ENCODE assay signal across 9 cellular contexts in the genomic region with DNA sequence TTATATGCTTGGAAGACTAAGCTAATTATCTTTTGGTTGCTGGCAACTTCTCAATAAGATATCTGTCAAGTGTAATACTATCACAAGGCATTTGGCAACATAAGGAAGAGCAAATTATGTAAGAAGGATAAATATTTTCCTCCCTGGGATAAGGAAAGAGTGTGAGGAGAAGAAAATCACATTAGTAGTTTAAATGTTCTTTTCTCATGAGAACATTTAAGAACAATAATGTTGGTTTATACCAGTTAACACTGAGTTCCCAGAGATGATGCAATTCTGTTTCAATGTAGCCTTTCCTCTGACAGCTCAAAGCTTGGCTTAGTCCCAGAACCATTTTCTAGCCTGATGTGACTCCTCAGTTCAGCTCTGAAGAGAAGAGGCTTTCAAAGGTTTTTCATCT.
DNase-seq lines count a peak whose midpoint lies in the region; ATAC-seq and TF ChIP-seq lines count a peak whose summit lies in the region.
"Had no signal": no experiment of that assay in that cellular context is flagged by ENCODE, and none has a peak within 500 bp of the region (broad histone marks: within the 10 kb centered on the region; RNA-seq: fewer than 3 reads in every experiment).

No MANE protein-coding gene starts in this region.

- no peak for TF ChIP-seq RAD21 in SK-N-SH (IDR thresholded peaks at IDR 0.05; ENCODE audit: low read length)

- CTCF ChIA-PET in SK-N-SH (lab: Yijun Ruan, JAX) = interaction anchor here (1.5 kb wide), 1 partner anchor 13 kb away, joined by 3 read pairs; no protein-coding TSS in a partner anchor

- peak overlapping the region in 1 of 2 experiments; percentile 56; a peak in 2 of 4 replicates for H3K27ac ChIP-seq in SK-N-SH (ENCODE audit: low read depth in 2 of 2, low read length in 1 of 2)
- no peak overlapping the region for H3K27ac ChIP-seq in colonic mucosa

- no peaks in the 10 kb centered on the region for H3K9me2 ChIP-seq in SK-N-SH

- H3K4me3 Mint-ChIP-seq in stimulated activated naive CD8-positive, alpha-beta T cell treated with anti-CD3 and anti-CD28 coated beads, Interleukin-15, amount 100 ng/mL, for 72 hours = no peak overlapping the region

- H3K36me3 ChIP-seq in SK-N-SH (replicated peaks in 1 of 2; ENCODE audit: control insufficient read depth in 1 of 2, insufficient read depth in 2 of 2, low read length in 1 of 2) (no peaks in the 10 kb centered on the region), colonic mucosa (no peaks in the 10 kb centered on the region)
- H3K36me3 ChIP-seq: suprapubic skin had no signal

- H3K4me1 ChIP-seq in SK-N-SH (ENCODE audit: control insufficient read depth in 1 of 2, insufficient read depth in 2 of 2, low read depth in 1 of 2, low read length in 1 of 2) (peaks cover 0 to 9% of the 10 kb centered on the region in 2 experiments; a peak in 1 of 4 replicates), colonic mucosa (no peaks in the 10 kb centered on the region)

- H3K9ac ChIP-seq in SK-N-SH = no peak overlapping the region
- no peak overlapping the region for H3K9ac ChIP-seq in colonic mucosa (ENCODE audit: low read depth in 2 of 2, low read length in 2 of 2)

- H2AFZ ChIP-seq in SK-N-SH (ENCODE audit: low read depth) = no peak overlapping the region

- no peaks in the 10 kb centered on the region for H4K20me1 ChIP-seq in SK-N-SH (ENCODE audit: insufficient read depth)

- no peaks in the 10 kb centered on the region for H3K27me3 ChIP-seq in SK-N-SH (ENCODE audit: insufficient read depth)
- no peaks in the 10 kb centered on the region for H3K27me3 ChIP-seq in colonic mucosa
- H3K27me3 ChIP-seq: suprapubic skin had no signal

- H3K4me1 Mint-ChIP-seq in stimulated activated naive CD8-positive, alpha-beta T cell treated with anti-CD3 and anti-CD28 coated beads, Interleukin-15, amount 100 ng/mL, for 72 hours = no peaks in the 10 kb centered on the region

- H3K9me3 ChIP-seq in SK-N-SH = no peaks in the 10 kb centered on the region
- no peaks in the 10 kb centered on the region for H3K9me3 ChIP-seq in colonic mucosa
- H3K9me3 ChIP-seq: suprapubic skin had no signal

- no peak overlapping the region; the same call in 1 of the 2 replicates for H3K4me2 ChIP-seq in SK-N-SH

- H3K4me3 ChIP-seq in HFF-Myc (replicated peaks; ENCODE audit: low read depth, low read length) = no peak overlapping the region
- H3K4me3 ChIP-seq in SK-N-SH (ENCODE audit: low read depth in 2 of 2, low read length in 1 of 2) = no peak overlapping the region
- no peak overlapping the region for H3K4me3 ChIP-seq in skeletal muscle cell (ENCODE audit: low read depth, low read length)
- H3K4me3 ChIP-seq in colonic mucosa = no peak overlapping the region
- H3K4me3 ChIP-seq: suprapubic skin had no signal

- POLR2A ChIA-PET in SK-N-SH (lab: Yijun Ruan, JAX) = no interaction called here

- intact Hi-C loops in colonic mucosa (cut with DNase I) = no loop called here

- peaks cover 46% of the 10 kb centered on the region for H3K27me3 Mint-ChIP-seq in stimulated activated naive CD8-positive, alpha-beta T cell treated with anti-CD3 and anti-CD28 coated beads, Interleukin-15, amount 100 ng/mL, for 72 hours

- DNase-seq in HFF-Myc (ENCODE audit: extremely low read depth, low read depth) = peak; percentile 38
- no peak for DNase-seq in SK-N-SH
- peak; percentile 74 for DNase-seq in foreskin melanocyte
- DNase-seq in skeletal muscle cell (ENCODE audit: low read depth) = peak; percentile 88
- DNase-seq in colonic mucosa = no peak
- no peak for DNase-seq in NOMO-1 treated with dmso at 0.1 percent for 144 hours (lab: John Stamatoyannopoulos, UW; ENCODE audit: unreplicated experiment)
- no peak for DNase-seq in stimulated activated naive CD8-positive, alpha-beta T cell treated with anti-CD3 and anti-CD28 coated beads, Interleukin-15, amount 100 ng/mL, for 72 hours
- DNase-seq in NCI-H510A treated with DMSO at 0.1 percent for 48 hours (lab: John Stamatoyannopoulos, UW) = no peak

- no peak overlapping the region for H3K27ac Mint-ChIP-seq in stimulated activated naive CD8-positive, alpha-beta T cell treated with anti-CD3 and anti-CD28 coated beads, Interleukin-15, amount 100 ng/mL, for 72 hours

- no peak for TF ChIP-seq EP300 in SK-N-SH (IDR thresholded peaks at IDR 0.05; ENCODE audit: borderline replicate concordance in 1 of 2, low read depth in 1 of 2, low read length in 1 of 2)

- H3K79me2 ChIP-seq in SK-N-SH (ENCODE audit: insufficient read depth) = no peaks in the 10 kb centered on the region

- TF ChIP-seq CTCF in HFF-Myc (IDR thresholded peaks at IDR 0.05; ENCODE audit: low read depth, low read length, missing control alignments) (no peak), SK-N-SH (IDR thresholded peaks at IDR 0.05) (no peak), colonic mucosa (IDR thresholded peaks at IDR 0.05) (no peak)

- ATAC-seq in stimulated activated naive CD8-positive, alpha-beta T cell treated with anti-CD3 and anti-CD28 coated beads, Interleukin-15, amount 100 ng/mL, for 72 hours = no peak

- no peaks in the 10 kb centered on the region for H3F3A ChIP-seq in SK-N-SH (replicated peaks; ENCODE audit: insufficient read depth)

- no peaks in the 10 kb centered on the region for H3K9me3 Mint-ChIP-seq in stimulated activated naive CD8-positive, alpha-beta T cell treated with anti-CD3 and anti-CD28 coated beads, Interleukin-15, amount 100 ng/mL, for 72 hours

TF ChIP-seq in SK-N-SH, 30 proteins besides CTCF, POLR2A, EP300 and RAD21:
- TF ChIP-seq NFIC (IDR thresholded peaks at IDR 0.05; ENCODE audit: borderline replicate concordance) = peak; percentile 15; the same call in 1 of the 2 replicates
- TF ChIP-seq TCF12 (IDR thresholded peaks at IDR 0.05) = 0 out of 2 replicates have a peak, but pooled peaks have one; percentile 9
- TF ChIP-seq SMC3 (IDR thresholded peaks at IDR 0.05; ENCODE audit: low read depth, low read length) = no peak

Comparison
In these comparisons a context has a peak if more than half of its experiments do, and no peak if none do; other contexts are left out.
1. DNase-seq: peak in HFF-Myc (single experiment), foreskin melanocyte (single experiment) and skeletal muscle cell (single experiment); none in SK-N-SH (single experiment), colonic mucosa (single experiment), NOMO-1 treated with dmso at 0.1 percent for 144 hours (single experiment), stimulated activated naive CD8-positive, alpha-beta T cell treated with anti-CD3 and anti-CD28 coated beads, Interleukin-15, amount 100 ng/mL, for 72 hours (0 of 2) and NCI-H510A treated with DMSO at 0.1 percent for 48 hours (single experiment).